In the genomic region with DNA sequence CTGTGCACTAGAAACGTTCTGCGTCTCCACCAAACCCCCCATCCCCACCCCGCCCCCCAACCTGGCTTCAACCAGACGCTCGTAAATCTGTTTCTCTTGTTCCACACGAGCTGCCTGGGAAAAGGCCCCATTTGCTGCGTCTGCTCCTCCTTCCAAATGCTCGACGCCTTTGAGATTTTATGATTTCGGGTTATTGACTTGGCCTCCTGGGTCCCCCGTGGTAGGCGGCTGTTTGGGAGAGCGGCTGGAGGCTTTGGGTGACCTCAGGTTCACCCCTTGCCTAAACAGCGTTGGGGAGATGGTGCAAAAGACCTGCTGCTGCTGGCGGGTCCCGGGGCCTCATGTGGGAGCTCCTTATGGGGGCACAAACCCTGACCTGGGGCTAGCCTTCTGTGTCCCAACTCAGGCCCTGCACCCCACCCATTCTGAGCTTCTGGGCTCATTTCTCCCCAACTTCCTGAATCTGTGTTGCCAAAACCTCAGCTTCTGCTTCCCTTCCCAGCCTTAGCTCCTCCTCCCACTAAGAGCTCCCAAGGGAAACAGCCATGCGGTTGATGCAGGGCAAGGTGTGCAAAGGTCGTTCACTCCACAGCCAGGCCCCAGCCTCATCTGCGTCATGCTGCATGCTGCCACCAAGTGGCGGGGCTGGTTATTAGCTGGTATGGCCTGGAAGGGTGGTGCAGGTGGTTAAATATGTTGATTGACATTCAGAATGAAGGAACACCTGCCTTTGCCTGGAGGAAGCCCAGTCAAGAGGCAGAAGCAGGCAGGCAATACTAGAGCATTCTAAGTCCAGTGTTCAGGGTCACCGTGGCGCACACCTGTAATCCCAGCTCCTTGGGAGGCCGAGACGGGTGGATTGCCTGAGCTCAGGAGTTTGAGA, we compare ENCODE assay signal across 8 cellular contexts.
DNase-seq lines count a peak whose midpoint lies in the region; ATAC-seq and TF ChIP-seq lines count a peak whose summit lies in the region.

No MANE protein-coding gene starts in this region.

- H2AFZ ChIP-seq in OCI-LY3 (ENCODE audit: low read depth, low read length), result no peak overlapping the region

- H3K27me3 Mint-ChIP-seq in nephron progenitor cell (ENCODE audit: low read depth, poor library complexity), result peaks cover 30% of the 10 kb centered on the region

- H3K79me2 ChIP-seq in OCI-LY3 (ENCODE audit: low read length), result no peaks in the 10 kb centered on the region

- H3K36me3 ChIP-seq in OCI-LY3 (replicated peaks; ENCODE audit: low read depth, low read length) (no peaks in the 10 kb centered on the region), duodenal mucosa (ENCODE audit: control insufficient read depth in 1 of 2, insufficient read depth in 2 of 2, low read length in 2 of 2) (no peaks in the 10 kb centered on the region)

- H3K9me3 Mint-ChIP-seq in nephron progenitor cell, result no peaks in the 10 kb centered on the region

- no peaks in the 10 kb centered on the region for H4K20me1 ChIP-seq in OCI-LY3 (ENCODE audit: insufficient read depth, low read length)

- H3K9ac ChIP-seq in OCI-LY3 (ENCODE audit: low read length) (no peak overlapping the region), duodenal mucosa (ENCODE audit: low read depth in 1 of 2, low read length in 2 of 2) (peak overlapping the region in 1 of 2 donors; percentile 49)

- H3K4me3 ChIP-seq in OCI-LY3 (ENCODE audit: low read length) (no peak overlapping the region), duodenal mucosa (ENCODE audit: low read depth in 1 of 2, low read length in 2 of 2) (peak overlapping the region in 1 of 2 donors; percentile 44)

- DNase-seq in NCI-H1092 (lab: John Stamatoyannopoulos, UW) (peak; percentile 7), NCI-H1092 treated with DMSO at 0.1 percent for 48 hours (lab: John Stamatoyannopoulos, UW) (no peak), HUDEP-2 (lab: John Stamatoyannopoulos, UW; ENCODE audit: unreplicated experiment in 76 of 76) (peak in 45 of 76 experiments; percentile 3 to 56 (median 26)), nephron progenitor cell (peak; percentile 51), SW 1271 (lab: John Stamatoyannopoulos, UW) (no peak)

- H3K4me1 ChIP-seq in OCI-LY3 (ENCODE audit: low read length) (no peaks in the 10 kb centered on the region), duodenal mucosa (ENCODE audit: control insufficient read depth in 1 of 2, insufficient read depth in 2 of 2, low read length in 2 of 2) (peaks cover 16 to 21% of the 10 kb centered on the region in 2 donors)

- H3K36me3 Mint-ChIP-seq in nephron progenitor cell (ENCODE audit: low read depth), result no peaks in the 10 kb centered on the region

- peak overlapping the region; percentile 78 for H3K27ac Mint-ChIP-seq in nephron progenitor cell

- H3K27ac ChIP-seq in OCI-LY3 (ENCODE audit: low read length) (no peak overlapping the region), duodenal mucosa (ENCODE audit: low read depth, low read length) (peak overlapping the region; percentile 70)

- ATAC-seq in HG02840 (IDR thresholded peaks at IDR 0.05; ENCODE audit: low FRiP score, unreplicated experiment), result no peak

- TF ChIP-seq CTCF in OCI-LY3 (IDR thresholded peaks at IDR 0.05; ENCODE audit: low read depth, low read length) (peak; percentile 69), nephron progenitor cell (IDR thresholded peaks at IDR 0.05) (peak; percentile 21)

- H3K4me1 Mint-ChIP-seq in nephron progenitor cell, result peaks cover 76% of the 10 kb centered on the region

- H3K4me2 ChIP-seq in OCI-LY3 (ENCODE audit: low read length), result no peak overlapping the region

- no peaks in the 10 kb centered on the region for H3K9me3 ChIP-seq in OCI-LY3 (ENCODE audit: insufficient read depth, low read length)
- H3K9me3 ChIP-seq in duodenal mucosa (ENCODE audit: control insufficient read depth in 1 of 2, low read length in 2 of 2), result no peaks in the 10 kb centered on the region

- H3K4me3 Mint-ChIP-seq in nephron progenitor cell, result peak overlapping the region; percentile 59

- peaks cover 6% of the 10 kb centered on the region; the same call in 1 of the 2 replicates for H3K27me3 ChIP-seq in OCI-LY3 (ENCODE audit: low read depth, low read length)
- H3K27me3 ChIP-seq in duodenal mucosa (ENCODE audit: control insufficient read depth in 1 of 2, insufficient read depth in 2 of 2, low read length in 2 of 2), result no peaks in the 10 kb centered on the region

Comparison
In these comparisons a context has a peak if more than half of its experiments do, and no peak if none do; other contexts are left out.
1. DNase-seq: peak in NCI-H1092 (single experiment), HUDEP-2 (45 of 76) and nephron progenitor cell (single experiment); none in NCI-H1092 treated with DMSO at 0.1 percent for 48 hours (single experiment) and SW 1271 (0 of 2).